Comparison of ENCODE assay signal across 10 cellular contexts in genomic region chr1:20483098-20483832, GRCh38. TPM values are rescaled to one million over a fixed set of nuclear protein-coding genes. Genes with fewer than 3 reads are reported as not detected.
DNase-seq lines count a peak whose midpoint lies in the region; ATAC-seq and TF ChIP-seq lines count a peak whose summit lies in the region.
"Had no signal": no experiment of that assay in that cellular context is flagged by ENCODE, and none has a peak within 500 bp of the region (broad histone marks: within the 10 kb centered on the region; RNA-seq: fewer than 3 reads in every experiment).

No MANE protein-coding gene starts in this region.

- DNase-seq in AG04449 (ENCODE audit: low read depth, low spot score) (no peak), NCI-H1105 (lab: John Stamatoyannopoulos, UW) (peak; percentile 46), endodermal cell (no peak), naive B cell (no peak), NOMO-1 treated with dmso at 0.1 percent for 144 hours (lab: John Stamatoyannopoulos, UW; ENCODE audit: unreplicated experiment) (no peak), midbrain (lab: John Stamatoyannopoulos, UW) (no peak), retina (no peak)

- no peaks in the 10 kb centered on the region for H3K9me3 ChIP-seq in endodermal cell (ENCODE audit: control insufficient read depth, low read length)
- H3K9me3 ChIP-seq: thyroid gland had no signal

- peak overlapping the region; percentile 83 for H3K4me3 Mint-ChIP-seq in endodermal cell
- peak overlapping the region; percentile 35 to 93 (median 71) for H3K4me3 Mint-ChIP-seq in naive B cell

- H3K9ac ChIP-seq in endodermal cell (ENCODE audit: extremely low read depth, low read length, poor library complexity, severe bottlenecking), result no peak overlapping the region

- WGBS in endodermal cell (ENCODE audit: insufficient coverage in 1 of 2, insufficient read length in 1 of 2), 2 experiments, result 47 to 50% methylated on average over 2 to 16 of the region's 16 CpGs

- CTCF ChIA-PET in AG04449 (lab: Yijun Ruan, JAX), result interaction anchor here (0.9 to 11.5 kb wide), 10 partner anchors 9 to 409 kb away, joined by 3 to 98 read pairs (median 8); no protein-coding TSS in a partner anchor

- peaks cover 87% of the 10 kb centered on the region for H3K27me3 Mint-ChIP-seq in endodermal cell (ENCODE audit: insufficient read depth)
- H3K27me3 Mint-ChIP-seq in naive B cell, result peaks cover 66 to 87% (median 84%) of the 10 kb centered on the region in 3 donors

- no peak overlapping the region for H3K27ac ChIP-seq in endodermal cell (ENCODE audit: low read depth, low read length)
- H3K27ac ChIP-seq: thyroid gland had no signal

- no peak overlapping the region for H3K27ac Mint-ChIP-seq in endodermal cell
- no peak overlapping the region for H3K27ac Mint-ChIP-seq in naive B cell
- H3K27ac Mint-ChIP-seq: activated naive CD4-positive, alpha-beta T cell treated with anti-CD3 and anti-CD28 coated beads, Interleukin-2, amount 50 U/mL, for 72 hours had no signal

- H3K36me3 Mint-ChIP-seq in endodermal cell (ENCODE audit: low read depth) (no peaks in the 10 kb centered on the region), naive B cell (peaks cover 3 to 6% of the 10 kb centered on the region in 2 donors)

- TF ChIP-seq CTCF in AG04449 (IDR thresholded peaks at IDR 0.05; ENCODE audit: insufficient read depth, low read length, missing control alignments) (no peak), endodermal cell (conservative IDR thresholded peaks at IDR 0.05) (no peak)

- peaks cover 53% of the 10 kb centered on the region for H3K27me3 ChIP-seq in endodermal cell (ENCODE audit: control insufficient read depth, insufficient read depth, low read length, poor library complexity, severe bottlenecking)

- H3K4me1 ChIP-seq in endodermal cell (ENCODE audit: control insufficient read depth, insufficient read depth, low read length), result peaks cover 7% of the 10 kb centered on the region

- H3K4me3 ChIP-seq in AG04449 (ENCODE audit: low read depth, low read length) (peak overlapping the region; percentile 70), endodermal cell (ENCODE audit: low read length) (peak overlapping the region; percentile 80)

- POLR2A ChIA-PET in AG04449 (lab: Yijun Ruan, JAX), result interaction anchor here (0.6 kb wide), 1 partner anchor 193 kb away, joined by 3 read pairs; the partner anchor contains the start of gene VWA5B1

- H3K4me1 Mint-ChIP-seq in endodermal cell (peaks cover 45% of the 10 kb centered on the region), naive B cell (peaks cover 17 to 22% (median 18%) of the 10 kb centered on the region in 3 donors)

- H3K9me3 Mint-ChIP-seq in endodermal cell (no peaks in the 10 kb centered on the region), naive B cell (no peaks in the 10 kb centered on the region)
- H3K9me3 Mint-ChIP-seq: activated naive CD4-positive, alpha-beta T cell treated with anti-CD3 and anti-CD28 coated beads, Interleukin-2, amount 50 U/mL, for 72 hours had no signal

- no peaks in the 10 kb centered on the region for H3K36me3 ChIP-seq in endodermal cell (ENCODE audit: control insufficient read depth, insufficient read depth, low read length)
- H3K36me3 ChIP-seq: thyroid gland had no signal

- no peak for ATAC-seq in naive B cell (ENCODE audit: low read depth in 2 of 2)
- ATAC-seq in GM18498 (IDR thresholded peaks at IDR 0.05; ENCODE audit: unreplicated experiment), result no peak
- ATAC-seq: activated naive CD4-positive, alpha-beta T cell treated with anti-CD3 and anti-CD28 coated beads, Interleukin-2, amount 50 U/mL, for 72 hours had no signal

RNA-seq across cellular contexts. Expression of gene CAMK2N1, which starts 2.7 kb away (rescaled TPM):
- 10 to 100 TPM; 10.2 to 16.2 TPM for total RNA-seq in endodermal cell
- 29.4 TPM for polyA plus RNA-seq in endodermal cell (2013, experiment 1 of 2)
- 26.4 TPM for polyA plus RNA-seq in endodermal cell (2013, experiment 2 of 2)
- polyA plus RNA-seq in naive B cell (ENCODE audit: low read depth in 6 of 6), result not detected

RNA-seq across cellular contexts. Expression of gene MUL1, which starts 24.7 kb away (rescaled TPM):
- total RNA-seq in endodermal cell, result 10 to 100 TPM; 15.6 to 19.8 TPM
- 20.6 TPM for polyA plus RNA-seq in endodermal cell (2013, experiment 1 of 2)
- 17.8 TPM for polyA plus RNA-seq in endodermal cell (2013, experiment 2 of 2)
- 10 to 100 TPM; 28.5 to 85.5 (median 37.5) TPM for polyA plus RNA-seq in naive B cell (ENCODE audit: low read depth in 6 of 6)
